15 cellular contexts compared by ENCODE assay signal in genomic region chr7:5270788-5271187, GRCh38. TPM values are rescaled to one million over a fixed set of nuclear protein-coding genes. Genes with fewer than 3 reads are reported as not detected.
DNase-seq lines count a peak whose midpoint lies in the region; ATAC-seq and TF ChIP-seq lines count a peak whose summit lies in the region.
"Had no signal": no experiment of that assay in that cellular context is flagged by ENCODE, and none has a peak within 500 bp of the region (broad histone marks: within the 10 kb centered on the region; RNA-seq: fewer than 3 reads in every experiment).

No MANE protein-coding gene starts in this region.

- H3K27ac ChIP-seq in prostate gland = no peak overlapping the region
- H3K27ac ChIP-seq: BLaER1, GM23248, HL-60 had no signal

- TF ChIP-seq CTCF in retinal pigment epithelial cell (conservative IDR thresholded peaks at IDR 0.05; ENCODE audit: low read depth, low read length) (no peak), prostate gland (IDR thresholded peaks at IDR 0.05) (no peak)

- DNase-seq in HAP-1 (ENCODE audit: low spot score in 2 of 2) (peak; percentile 75 to 80), NCI-H82 treated with DMSO at 0.1 percent for 48 hours (lab: John Stamatoyannopoulos, UW; ENCODE audit: unreplicated experiment) (peak; percentile 94), islet precursor cell (peak; percentile 39), retinal pigment epithelial cell (ENCODE audit: low read depth) (peak; percentile 80), prostate gland (ENCODE audit: low spot score) (no peak), NCI-H1092 treated with DMSO at 0.1 percent for 48 hours (lab: John Stamatoyannopoulos, UW) (no peak), T-helper 2 cell (no peak)
- DNase-seq: 8988T; CD4-positive, alpha-beta memory T cell; DMS79 treated with DMSO at 0.1 percent for 48 hours; GF-D8 had no signal

- H3K27me3 ChIP-seq in HAP-1 (ENCODE audit: low read depth) (no peaks in the 10 kb centered on the region), prostate gland (replicated peaks; ENCODE audit: insufficient read depth) (no peaks in the 10 kb centered on the region)
- H3K27me3 ChIP-seq: BLaER1 had no signal

- intact Hi-C loops in prostate gland (cut with DNase I) = no loop called here

- H3K4me3 ChIP-seq in HAP-1 (no peak overlapping the region), retinal pigment epithelial cell (ENCODE audit: low read length) (no peak overlapping the region), prostate gland (no peak overlapping the region)
- H3K4me3 ChIP-seq: BLaER1, GM23248 had no signal

- no peaks in the 10 kb centered on the region for H3K36me3 ChIP-seq in HAP-1 (replicated peaks)
- H3K36me3 ChIP-seq in prostate gland = no peaks in the 10 kb centered on the region
- H3K36me3 ChIP-seq: BLaER1 had no signal

- no peaks in the 10 kb centered on the region for H3K9me3 ChIP-seq in HAP-1
- no peaks in the 10 kb centered on the region for H3K9me3 ChIP-seq in prostate gland
- H3K9me3 ChIP-seq: BLaER1 had no signal

- peaks cover 16% of the 10 kb centered on the region for H3K4me1 ChIP-seq in HAP-1
- H3K4me1 ChIP-seq in prostate gland (replicated peaks) = peaks cover 2% of the 10 kb centered on the region

- WGBS in prostate gland = 33% methylated on average over 6 of the region's 6 CpGs

- in situ Hi-C loops in HAP-1 (cut with MboI; ENCODE audit: low sequenced_read_pairs) = no loop called here

- no peak for TF ChIP-seq POLR2A in prostate gland (IDR thresholded peaks at IDR 0.05)

- no peak for ATAC-seq in HG03378 (IDR thresholded peaks at IDR 0.05; ENCODE audit: unreplicated experiment)

RNA-seq across cellular contexts. Expression of gene SLC29A4, which starts 12.0 kb away (rescaled TPM):
- 10 to 100 TPM; 11.6 to 13.5 TPM for total RNA-seq in prostate gland

Comparison
In these comparisons a context has a peak if more than half of its experiments do, and no peak if none do; other contexts are left out.
1. DNase-seq: peak in HAP-1 (2 of 2), NCI-H82 treated with DMSO at 0.1 percent for 48 hours (single experiment), islet precursor cell (single experiment) and retinal pigment epithelial cell (single experiment); none in prostate gland (single experiment), NCI-H1092 treated with DMSO at 0.1 percent for 48 hours (single experiment) and T-helper 2 cell (0 of 5).